ENCODE assay signal across 1 cellular context in genomic region chr1:18927654-18928272, GRCh38.
TF ChIP-seq lines count a peak whose summit lies in the region.

No MANE protein-coding gene starts in this region.

TF ChIP-seq in GM23338, 12 proteins besides CTCF, POLR2A, EP300 and RAD21 (continued from another document):
- no peak for TF ChIP-seq ZNF462 (CRISPR knock-in tag; IDR thresholded peaks at IDR 0.05)
